ENCODE assay signal across 27 cellular contexts in the genomic region with DNA sequence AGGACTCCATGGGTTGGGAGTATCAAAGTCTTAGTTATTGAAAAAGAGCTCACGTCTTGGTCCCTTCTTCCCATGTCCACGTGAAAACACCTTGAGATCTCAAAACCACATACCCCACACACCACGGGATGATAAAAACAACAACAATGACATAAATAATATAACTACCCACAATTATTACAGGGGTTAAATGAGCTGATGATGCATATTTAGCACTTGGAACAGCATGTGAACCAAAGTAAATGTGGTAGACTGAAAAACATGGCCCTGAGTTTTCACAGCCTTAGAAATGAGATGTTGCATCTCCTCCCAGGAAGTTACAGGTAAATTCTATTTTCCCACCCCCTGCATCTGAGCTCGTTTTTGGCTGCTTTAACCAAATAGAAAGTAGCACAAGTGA.
"Had no signal": no experiment of that assay in that cellular context is flagged by ENCODE, and none has a peak within 500 bp of the region (broad histone marks: within the 10 kb centered on the region; RNA-seq: fewer than 3 reads in every experiment).

No MANE protein-coding gene starts in this region.

- H3K9me3 ChIP-seq: ovary, psoas muscle, thoracic aorta, thyroid gland, tibial nerve, upper lobe of left lung, vagina had no signal

- H2AFZ ChIP-seq: neural progenitor cell, parathyroid adenoma had no signal

- H3K4me3 ChIP-seq: neural progenitor cell, ovary, psoas muscle, skin epidermis, smooth muscle cell, spleen, stomach, thoracic aorta, thyroid gland, tibial nerve, upper lobe of left lung, vagina had no signal

- H3K27me3 ChIP-seq: neural progenitor cell, ovary, thyroid gland, tibial nerve, upper lobe of left lung, vagina had no signal

- H3K36me3 ChIP-seq: neural progenitor cell, ovary, spleen, stomach, thoracic aorta, thyroid gland, tibial nerve, upper lobe of left lung, vagina had no signal

- H3K4me2 ChIP-seq: neural progenitor cell, smooth muscle cell had no signal

- ATAC-seq: natural killer cell; psoas muscle; right cardiac atrium; sciatic nerve; stimulated activated effector memory CD8-positive, alpha-beta T cell treated with anti-CD3 and anti-CD28 coated beads, Interleukin-12 subunit alpha, Interleukin-12 subunit beta, amount 100 ng/mL, for 72 hours; stimulated activated naive B cell treated with anti-CD40 and anti-IgM and Interleukin-4, amounts not matched to agents 10 μg/mL and 1 μg/mL and 100 μg/mL, for 72 hours had no signal

- H3K9ac ChIP-seq: neural progenitor cell, parathyroid adenoma had no signal

- H3K79me2 ChIP-seq: parathyroid adenoma had no signal

- DNase-seq: natural killer cell; occipital lobe; ovary; posterior cingulate gyrus; psoas muscle; right cardiac atrium; spleen; stimulated activated CD4-positive, alpha-beta T cell treated with anti-CD3 and anti-CD28 coated beads, Interleukin-12 subunit alpha, Interleukin-12 subunit beta, amount 100 ng/mL, for 4 hours; stimulated activated CD4-positive, alpha-beta T cell treated with anti-CD3 and anti-CD28 coated beads, Interleukin-1b, Interleukin-23, amount 100 ng/mL, for 48 hours; stimulated activated CD4-positive, alpha-beta T cell treated with anti-CD3 and anti-CD28 coated beads, Interleukin-4, amount 100 ng/mL, for 1 hour; stimulated activated CD4-positive, alpha-beta T cell treated with anti-CD3 and anti-CD28 coated beads, Interleukin-4, amount 100 ng/mL, for 4 hours; stimulated activated naive B cell treated with anti-CD40 and anti-IgM and Interleukin-4, amounts not matched to agents 10 μg/mL and 1 μg/mL and 100 μg/mL, for 72 hours; stimulated activated naive CD4-positive, alpha-beta T cell treated with Interleukin-2 at 50 U/mL for 16 hours; stomach; thyroid gland; trophoblast cell; upper lobe of left lung had no signal

- H3K4me1 ChIP-seq: neural progenitor cell, parathyroid adenoma, psoas muscle, spleen, stomach, thyroid gland, tibial nerve, upper lobe of left lung, vagina had no signal

- H3K27ac ChIP-seq: neural progenitor cell, ovary, parathyroid adenoma, psoas muscle, skin epidermis, spleen, stomach, thoracic aorta, thyroid gland, tibial nerve, upper lobe of left lung, vagina had no signal

- FAIRE-seq: urothelium cell line had no signal
